10 cellular contexts compared by ENCODE assay signal in the genomic region with DNA sequence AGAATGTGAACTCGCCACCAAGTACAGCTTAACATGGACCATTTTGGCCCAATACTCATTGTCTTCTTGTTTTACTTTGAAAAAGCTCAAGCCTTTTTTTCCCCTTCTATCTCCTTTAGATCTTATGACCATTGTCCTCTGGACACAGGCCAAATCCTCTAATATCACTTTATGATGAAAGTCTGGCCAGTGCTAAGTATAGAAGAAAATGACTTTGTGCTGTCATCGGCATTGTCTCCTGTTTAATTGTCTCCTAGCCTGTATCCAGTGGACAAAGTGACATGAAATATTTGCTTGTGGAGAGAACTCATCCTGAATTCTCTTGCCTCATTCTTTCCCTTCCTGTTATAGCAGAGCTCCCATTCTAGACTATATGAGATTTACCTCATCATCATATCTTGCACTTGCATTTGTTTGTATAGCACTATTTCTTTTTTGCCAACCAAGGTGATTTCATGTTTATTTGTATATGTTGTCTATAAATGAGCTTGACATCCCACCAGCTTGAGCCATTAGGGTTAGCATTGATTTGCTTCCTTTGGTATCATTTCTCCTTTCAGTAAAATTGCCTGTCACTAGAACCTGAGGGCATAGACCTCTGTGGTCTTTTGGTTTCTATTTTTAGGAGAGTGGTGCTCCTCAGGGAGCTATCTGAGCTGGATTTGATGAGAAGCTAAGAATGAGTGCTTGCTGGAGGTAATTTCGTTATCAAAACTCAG. TPM values are rescaled to one million over a fixed set of nuclear protein-coding genes. Genes with fewer than 3 reads are reported as not detected.
DNase-seq lines count a peak whose midpoint lies in the region; ATAC-seq, FAIRE-seq and TF ChIP-seq lines count a peak whose summit lies in the region.
"Had no signal": no experiment of that assay in that cellular context is flagged by ENCODE, and none has a peak within 500 bp of the region (broad histone marks: within the 10 kb centered on the region; RNA-seq: fewer than 3 reads in every experiment).

No MANE protein-coding gene starts in this region.

- H3K4me1 ChIP-seq in CD4-positive, alpha-beta memory T cell (ENCODE audit: insufficient read depth, low read length) = peaks cover 93% of the 10 kb centered on the region
- H3K4me1 ChIP-seq in SK-N-SH (ENCODE audit: control insufficient read depth in 1 of 2, insufficient read depth in 2 of 2, low read depth in 1 of 2, low read length in 1 of 2) = peaks cover 0 to 16% of the 10 kb centered on the region in 2 experiments; a peak in 2 of 4 replicates

- peaks cover 11 to 24% of the 10 kb centered on the region in 2 donors for H3K36me3 Mint-ChIP-seq in CD4-positive, alpha-beta memory T cell
- H3K36me3 Mint-ChIP-seq: brain had no signal

- peaks cover 71 to 96% (median 79%) of the 10 kb centered on the region in 4 donors for H3K4me1 Mint-ChIP-seq in CD4-positive, alpha-beta memory T cell

- CTCF ChIA-PET in CD4-positive, alpha-beta memory T cell (lab: Charles Lee; ENCODE audit: partially characterized antibody) = interaction anchor here (0.8 to 12.3 kb wide), 21 partner anchors 8 to 349 kb away, joined by 3 to 149 read pairs (median 4); a partner anchor contains a TSS
- CTCF ChIA-PET in SK-N-SH (lab: Yijun Ruan, JAX) = interaction anchor here (1.2 to 4.9 kb wide), 5 partner anchors 10 to 349 kb away, joined by 4 to 42 read pairs (median 22); a partner anchor contains a TSS

- H3K9me3 ChIP-seq in CD4-positive, alpha-beta memory T cell (ENCODE audit: control insufficient read depth in 1 of 2, low read length in 2 of 2) = no peaks in the 10 kb centered on the region
- no peaks in the 10 kb centered on the region for H3K9me3 ChIP-seq in SK-N-SH

- H3K4me3 ChIP-seq in CD4-positive, alpha-beta memory T cell (ENCODE audit: low read length in 2 of 2) = peak overlapping the region in 1 of 2 donors; percentile 14
- H3K4me3 ChIP-seq in GM12864 (ENCODE audit: low read depth, low read length) (peak overlapping the region; percentile 74; the same call in 1 of the 2 replicates), SK-N-SH (ENCODE audit: low read depth in 2 of 2, low read length in 1 of 2) (no peak overlapping the region)

- no peaks in the 10 kb centered on the region for H4K20me1 ChIP-seq in SK-N-SH (ENCODE audit: insufficient read depth)

- no peak overlapping the region for H2AFZ ChIP-seq in SK-N-SH (ENCODE audit: low read depth)

- intact Hi-C loops in CD4-positive, alpha-beta memory T cell (cut with micrococcal nuclease) = no loop called here

- WGBS in SK-N-SH (ENCODE audit: low lambda C conversion rate) = 62% methylated on average over 3 of the region's 3 CpGs

- H3K27me3 ChIP-seq in CD4-positive, alpha-beta memory T cell (ENCODE audit: insufficient read depth, low read length) = no peaks in the 10 kb centered on the region
- no peaks in the 10 kb centered on the region for H3K27me3 ChIP-seq in SK-N-SH (ENCODE audit: insufficient read depth)

- H3K9ac ChIP-seq in SK-N-SH = no peak overlapping the region

- H3K4me3 Mint-ChIP-seq in CD4-positive, alpha-beta memory T cell = peak overlapping the region; percentile 72 to 89 (median 84)
- H3K4me3 Mint-ChIP-seq: brain had no signal

- no peaks in the 10 kb centered on the region for H3K27me3 Mint-ChIP-seq in CD4-positive, alpha-beta memory T cell
- H3K27me3 Mint-ChIP-seq: brain had no signal

- peak overlapping the region; percentile 75 for H3K27ac ChIP-seq in CD4-positive, alpha-beta memory T cell (ENCODE audit: low read depth, low read length)
- peak overlapping the region in 1 of 2 experiments; percentile 11; a peak in 2 of 4 replicates for H3K27ac ChIP-seq in SK-N-SH (ENCODE audit: low read depth in 2 of 2, low read length in 1 of 2)

- H3K9me2 ChIP-seq in SK-N-SH = no peaks in the 10 kb centered on the region

- FAIRE-seq in HTR-8/SVneo (lab: Jason Lieb, UNC) = no peak

- peaks cover 23% of the 10 kb centered on the region; the same call in 1 of the 2 replicates for H3K79me2 ChIP-seq in SK-N-SH (ENCODE audit: insufficient read depth)

- ATAC-seq in HG02970 (IDR thresholded peaks at IDR 0.05; ENCODE audit: low FRiP score, unreplicated experiment) = no peak

- H3F3A ChIP-seq in SK-N-SH (replicated peaks; ENCODE audit: insufficient read depth) = no peaks in the 10 kb centered on the region

- no peak for TF ChIP-seq RAD21 in SK-N-SH (IDR thresholded peaks at IDR 0.05; ENCODE audit: low read length)

- DNase-seq in CD4-positive, alpha-beta memory T cell = no peak
- DNase-seq in GM12864 (ENCODE audit: low read depth) (no peak), SK-N-SH (no peak), lung microvascular endothelial cell (ENCODE audit: low read depth in 2 of 2) (peak; percentile 7 to 52), HTR-8/SVneo (ENCODE audit: insufficient read length, low spot score) (no peak), superior temporal gyrus (ENCODE audit: extremely low spot score) (no peak)
- DNase-seq in stimulated activated CD4-positive, alpha-beta T cell treated with anti-CD3 and anti-CD28 coated beads, Interleukin-4, amount 100 ng/mL, for 24 hours = no peak
- DNase-seq: DMS153 had no signal

- peak overlapping the region; percentile 91 to 97 (median 93) for H3K27ac Mint-ChIP-seq in CD4-positive, alpha-beta memory T cell

- no peaks in the 10 kb centered on the region for H3K36me3 ChIP-seq in CD4-positive, alpha-beta memory T cell (ENCODE audit: insufficient read depth, low read length)
- no peaks in the 10 kb centered on the region for H3K36me3 ChIP-seq in SK-N-SH (replicated peaks in 1 of 2; ENCODE audit: control insufficient read depth in 1 of 2, insufficient read depth in 2 of 2, low read length in 1 of 2)

- TF ChIP-seq CTCF in GM12864 (IDR thresholded peaks at IDR 0.05; ENCODE audit: low read depth, low read length, missing control alignments) (no peak), SK-N-SH (IDR thresholded peaks at IDR 0.05) (no peak)

- peak in 1 of 2 experiments; percentile 14; a peak in 1 of 4 replicates for TF ChIP-seq EP300 in SK-N-SH (IDR thresholded peaks at IDR 0.05; ENCODE audit: borderline replicate concordance in 1 of 2, low read depth in 1 of 2, low read length in 1 of 2)

- no peak overlapping the region for H3K4me2 ChIP-seq in SK-N-SH

- no peaks in the 10 kb centered on the region for H3K9me3 Mint-ChIP-seq in CD4-positive, alpha-beta memory T cell
- H3K9me3 Mint-ChIP-seq: brain had no signal

- POLR2A ChIA-PET in CD4-positive, alpha-beta memory T cell (lab: Charles Lee; ENCODE audit: partially characterized antibody) = interaction anchor here (0.8 to 23.8 kb wide), 14 partner anchors 8 to 349 kb away, joined by 3 to 727 read pairs (median 12); a partner anchor contains a TSS
- POLR2A ChIA-PET in SK-N-SH (lab: Yijun Ruan, JAX) = interaction anchor here (0.7 kb wide), 1 partner anchor 186 kb away, joined by 3 read pairs; no protein-coding TSS in a partner anchor

TF ChIP-seq in SK-N-SH, 30 proteins besides CTCF, POLR2A, EP300 and RAD21:
- TF ChIP-seq, protein P1, sequence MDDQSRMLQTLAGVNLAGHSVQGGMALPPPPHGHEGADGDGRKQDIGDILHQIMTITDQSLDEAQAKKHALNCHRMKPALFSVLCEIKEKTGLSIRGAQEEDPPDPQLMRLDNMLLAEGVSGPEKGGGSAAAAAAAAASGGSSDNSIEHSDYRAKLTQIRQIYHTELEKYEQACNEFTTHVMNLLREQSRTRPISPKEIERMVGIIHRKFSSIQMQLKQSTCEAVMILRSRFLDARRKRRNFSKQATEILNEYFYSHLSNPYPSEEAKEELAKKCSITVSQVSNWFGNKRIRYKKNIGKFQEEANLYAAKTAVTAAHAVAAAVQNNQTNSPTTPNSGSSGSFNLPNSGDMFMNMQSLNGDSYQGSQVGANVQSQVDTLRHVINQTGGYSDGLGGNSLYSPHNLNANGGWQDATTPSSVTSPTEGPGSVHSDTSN (IDR thresholded peaks at IDR 0.05) = peak; percentile 20; the same call in 1 of the 2 replicates
- no peak for TF ChIP-seq RXRA (IDR thresholded peaks at IDR 0.05; ENCODE audit: borderline replicate concordance, low read depth)
- TF ChIP-seq NFIC (IDR thresholded peaks at IDR 0.05; ENCODE audit: borderline replicate concordance) = peak; percentile 48; the same call in 1 of the 2 replicates
- TF ChIP-seq, protein P2, sequence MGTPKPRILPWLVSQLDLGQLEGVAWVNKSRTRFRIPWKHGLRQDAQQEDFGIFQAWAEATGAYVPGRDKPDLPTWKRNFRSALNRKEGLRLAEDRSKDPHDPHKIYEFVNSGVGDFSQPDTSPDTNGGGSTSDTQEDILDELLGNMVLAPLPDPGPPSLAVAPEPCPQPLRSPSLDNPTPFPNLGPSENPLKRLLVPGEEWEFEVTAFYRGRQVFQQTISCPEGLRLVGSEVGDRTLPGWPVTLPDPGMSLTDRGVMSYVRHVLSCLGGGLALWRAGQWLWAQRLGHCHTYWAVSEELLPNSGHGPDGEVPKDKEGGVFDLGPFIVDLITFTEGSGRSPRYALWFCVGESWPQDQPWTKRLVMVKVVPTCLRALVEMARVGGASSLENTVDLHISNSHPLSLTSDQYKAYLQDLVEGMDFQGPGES (IDR thresholded peaks at IDR 0.05; ENCODE audit: low read depth, low read length) = no peak
- TF ChIP-seq, protein P3, sequence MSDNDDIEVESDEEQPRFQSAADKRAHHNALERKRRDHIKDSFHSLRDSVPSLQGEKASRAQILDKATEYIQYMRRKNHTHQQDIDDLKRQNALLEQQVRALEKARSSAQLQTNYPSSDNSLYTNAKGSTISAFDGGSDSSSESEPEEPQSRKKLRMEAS (IDR thresholded peaks at IDR 0.05; ENCODE audit: low read depth) = no peak
- TF ChIP-seq ELF1 (IDR thresholded peaks at IDR 0.05) = no peak
- no peak for TF ChIP-seq FOSL2 (IDR thresholded peaks at IDR 0.05; ENCODE audit: borderline replicate concordance, low read depth)
- peak; percentile 38; the same call in 1 of the 2 replicates for TF ChIP-seq TCF12 (IDR thresholded peaks at IDR 0.05)

RNA-seq across cellular contexts. Expression of a gene that starts 18.8 kb away (rescaled TPM):
- total RNA-seq in CD4-positive, alpha-beta memory T cell = 100 to 1,000 TPM; 167 to 176 TPM
- polyA plus RNA-seq in CD4-positive, alpha-beta memory T cell = 100 to 1,000 TPM; 277 to 423 TPM
- 28.3 and 31.3 TPM in 2 replicates for polyA plus RNA-seq in SK-N-SH (2012; rRNA removed)
- polyA plus RNA-seq in SK-N-SH (2012; cell fraction: cytosol; rRNA removed) = 33.8 and 41.5 TPM in 2 replicates
- 11.7 and 15.5 TPM in 2 replicates for polyA plus RNA-seq in SK-N-SH (2012; cell fraction: nucleus; rRNA removed)
- 5.4 and 8.3 TPM in 2 replicates for total RNA-seq in lung microvascular endothelial cell

Comparison
In these comparisons a context has a peak if more than half of its experiments do, and no peak if none do; other contexts are left out.
1. DNase-seq: peak in lung microvascular endothelial cell (2 of 2); none in CD4-positive, alpha-beta memory T cell (0 of 5), GM12864 (single experiment), SK-N-SH (single experiment), stimulated activated CD4-positive, alpha-beta T cell treated with anti-CD3 and anti-CD28 coated beads, Interleukin-4, amount 100 ng/mL, for 24 hours (single experiment), HTR-8/SVneo (single experiment) and superior temporal gyrus (single experiment).
2. RNA of a gene that starts 18.8 kb away (total RNA-seq): 167 to 176 TPM in CD4-positive, alpha-beta memory T cell; 5.4 to 8.3 TPM in lung microvascular endothelial cell; every median in the first group is over 10 times any median in the second.